In the genomic region with DNA sequence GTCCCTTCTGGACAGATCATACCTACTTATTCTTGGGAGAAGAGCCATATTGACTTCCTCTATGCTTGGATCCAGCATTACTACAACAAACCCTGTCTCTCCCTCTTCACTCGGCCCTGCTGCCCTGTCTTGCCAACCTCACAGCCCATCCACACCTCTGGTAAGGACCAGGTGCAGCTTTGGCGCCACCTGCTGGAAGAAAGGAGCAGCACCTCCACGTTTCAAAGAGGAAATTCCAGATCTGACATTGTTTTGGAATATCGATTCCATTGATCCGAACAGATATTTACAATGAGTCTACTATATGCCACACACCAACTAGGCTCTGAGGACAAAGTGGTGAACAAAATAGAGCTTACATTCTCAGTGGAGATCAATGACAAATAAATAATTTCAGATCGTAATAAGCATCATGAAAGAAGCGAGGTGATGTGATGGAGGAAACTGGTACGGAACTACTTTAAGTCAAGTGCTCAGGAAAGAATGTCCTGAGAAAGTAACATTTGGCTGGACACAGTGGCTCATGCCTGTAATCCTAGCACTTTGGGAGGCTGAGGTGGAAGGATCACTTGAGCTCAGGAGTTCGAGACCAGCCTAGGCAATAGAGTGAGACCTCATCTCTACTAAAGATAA, we compare ENCODE assay signal across 8 cellular contexts. TPM values are rescaled to one million over a fixed set of nuclear protein-coding genes. Genes with fewer than 3 reads are reported as not detected.
DNase-seq lines count a peak whose midpoint lies in the region; ATAC-seq and TF ChIP-seq lines count a peak whose summit lies in the region.

No MANE protein-coding gene starts in this region.

- H3K4me1 ChIP-seq in H9 (ENCODE audit: insufficient read depth, low read length): no peaks in the 10 kb centered on the region
- peaks cover 0 to 2% of the 10 kb centered on the region in 2 donors for H3K4me1 ChIP-seq in lung (ENCODE audit: control insufficient read depth in 2 of 2, insufficient read depth in 2 of 2, low read length in 2 of 2)

- H3K4me1 Mint-ChIP-seq in H9: peaks cover 15 to 17% of the 10 kb centered on the region in 2 experiments

- no peak overlapping the region for H3K4me2 ChIP-seq in H9 (ENCODE audit: insufficient read depth, insufficient read length, low read length)

- no peak overlapping the region for H2AK5ac ChIP-seq in H9 (ENCODE audit: insufficient read length, low read length)

- DNase-seq in AML-193 (lab: John Stamatoyannopoulos, UW) (peak; percentile 48 to 71), H9 (peak; percentile 82), NCI-H510A treated with DMSO at 0.1 percent for 48 hours (lab: John Stamatoyannopoulos, UW) (peak; percentile 99), ecto neural progenitor cell (ENCODE audit: low spot score) (peak; percentile 84), lung (ENCODE audit: low spot score) (peak; percentile 83)
- DNase-seq in activated CD4-positive, alpha-beta T cell treated with anti-CD3 and anti-CD28 coated beads, Interleukin-2, amount 50 U/mL, for 4 hours: peak; percentile 72
- DNase-seq in stimulated activated CD8-positive, alpha-beta memory T cell treated with anti-CD3 and anti-CD28 coated beads, Interleukin-15, amount 100 ng/mL, for 24 hours (ENCODE audit: low read depth): peak; percentile 53

- no peak overlapping the region for H2BK15ac ChIP-seq in H9 (ENCODE audit: low read depth, low read length)

- H2BK5ac ChIP-seq in H9 (ENCODE audit: insufficient read length, low read length): no peak overlapping the region

- H3K36me3 Mint-ChIP-seq in H9 (ENCODE audit: insufficient read depth in 1 of 3, low read depth in 3 of 3): peaks cover 11 to 21% (median 16%) of the 10 kb centered on the region in 3 experiments

- no peaks in the 10 kb centered on the region for H3K79me1 ChIP-seq in H9 (ENCODE audit: insufficient read depth, low read depth, low read length, poor library complexity, severe bottlenecking)

- H3K4me3 ChIP-seq in lung: no peak overlapping the region

- no peak overlapping the region for H4K91ac ChIP-seq in H9 (ENCODE audit: insufficient read length, low read depth, low read length)

- H3K18ac ChIP-seq in H9 (ENCODE audit: insufficient read length, low read depth, low read length): no peak overlapping the region

- no peaks in the 10 kb centered on the region for H3K79me2 ChIP-seq in H9 (ENCODE audit: insufficient read depth, low read length)

- H3K9me3 ChIP-seq in H9 (ENCODE audit: control insufficient read depth, low read depth, low read length) (no peaks in the 10 kb centered on the region), lung (ENCODE audit: control insufficient read depth in 2 of 2, insufficient read depth in 1 of 2, low read length in 1 of 2) (no peaks in the 10 kb centered on the region)

- H3K9ac ChIP-seq in H9 (ENCODE audit: extremely low read depth, insufficient read length, low read length): no peak overlapping the region

- H2BK20ac ChIP-seq in H9 (ENCODE audit: low read depth, low read length, poor library complexity, severe bottlenecking): no peak overlapping the region

- H4K20me1 ChIP-seq in H9 (ENCODE audit: control insufficient read depth, insufficient read depth, insufficient read length): no peaks in the 10 kb centered on the region

- H3K23ac ChIP-seq in H9 (ENCODE audit: insufficient read length, low read depth, low read length): no peak overlapping the region

- H3T11ph ChIP-seq in H9 (ENCODE audit: low read length): no peak overlapping the region

- H2BK120ac ChIP-seq in H9 (ENCODE audit: low read depth, low read length, poor library complexity, severe bottlenecking): no peak overlapping the region

- H3K27me3 Mint-ChIP-seq in H9 (ENCODE audit: low read depth): no peaks in the 10 kb centered on the region

- no peak overlapping the region for H3K14ac ChIP-seq in H9 (ENCODE audit: insufficient read depth, low read length)

- no peak overlapping the region for H3K27ac Mint-ChIP-seq in H9

- ATAC-seq in lung (ENCODE audit: insufficient read depth, low FRiP score) (peak; percentile 67), GM18907 (IDR thresholded peaks at IDR 0.05; ENCODE audit: unreplicated experiment) (no peak)

- H3K27me3 ChIP-seq in H9 (ENCODE audit: insufficient read depth, low read length): no peaks in the 10 kb centered on the region
- no peaks in the 10 kb centered on the region for H3K27me3 ChIP-seq in lung (ENCODE audit: control insufficient read depth, insufficient read depth)

- TF ChIP-seq CTCF in H9 (conservative IDR thresholded peaks at IDR 0.05): peak; percentile 97
- TF ChIP-seq CTCF in lung (IDR thresholded peaks at IDR 0.05; ENCODE audit: control extremely low read depth, extremely low read depth): peak; percentile 95

- H3K23me2 ChIP-seq in H9 (ENCODE audit: insufficient read length, low read depth, low read length, poor library complexity, severe bottlenecking): no peaks in the 10 kb centered on the region

- H2BK12ac ChIP-seq in H9 (ENCODE audit: insufficient read length, low read depth, low read length): no peak overlapping the region

- no peak overlapping the region for H3K56ac ChIP-seq in H9 (ENCODE audit: insufficient read length, low read depth, low read length)

- peaks cover 5% of the 10 kb centered on the region in 2 experiments; a peak in 2 of 5 replicates for H3K9me3 Mint-ChIP-seq in H9

- no peak overlapping the region for H3K4ac ChIP-seq in H9 (ENCODE audit: low read depth, low read length)

- H3K4me3 Mint-ChIP-seq in H9: no peak overlapping the region

- no peak overlapping the region for H4K5ac ChIP-seq in H9 (ENCODE audit: insufficient read length, low read depth, low read length)

- peak overlapping the region; percentile 18 for H2AFZ ChIP-seq in H9 (ENCODE audit: low read length)

- no peak overlapping the region for H3K27ac ChIP-seq in H9 (ENCODE audit: insufficient read length, low read depth, low read length)
- H3K27ac ChIP-seq in lung (ENCODE audit: low read depth in 1 of 2, low read length in 1 of 2): no peak overlapping the region

- no peaks in the 10 kb centered on the region for H3K36me3 ChIP-seq in lung (ENCODE audit: control insufficient read depth in 2 of 2, insufficient read depth in 2 of 2, low read length in 2 of 2)

- no peak overlapping the region for H4K8ac ChIP-seq in H9 (replicated peaks; ENCODE audit: insufficient read length, low read depth, low read length)

- WGBS in H9 (ENCODE audit: extremely low coverage, insufficient read length, low lambda C conversion rate): no CpG with 5 or more reads among the region's 9 CpGs
- 22 to 25% methylated on average over 9 of the region's 9 CpGs for WGBS in lung, 2 donors

RNA-seq across cellular contexts. Expression of gene MFSD2A, which starts 18.7 kb away (rescaled TPM):
- total RNA-seq in H9 (2021) (18.2 and 19.9 TPM in 2 replicates), lung (100 to 1,000 TPM in 1 of 2 donors, 10 to 100 TPM in 1; 57.2 to 149 TPM)
- 100 to 1,000 TPM; 119 to 123 TPM for polyA plus RNA-seq in lung
